ENCODE assay signal across 8 cellular contexts in genomic region chr11:1693327-1694063, GRCh38. TPM values are rescaled to one million over a fixed set of nuclear protein-coding genes. Genes with fewer than 3 reads are reported as not detected.
DNase-seq lines count a peak whose midpoint lies in the region; ATAC-seq and TF ChIP-seq lines count a peak whose summit lies in the region.

No MANE protein-coding gene starts in this region.

- peaks cover 4% of the 10 kb centered on the region for H3K9me3 Mint-ChIP-seq in natural killer cell treated with Interleukin-12 subunit alpha and Interleukin-12 subunit beta and Interleukin-15 and Interleukin-18, amount 100 ng/mL, for 72 hours
- peaks cover 0 to 4% of the 10 kb centered on the region in 2 donors for H3K9me3 Mint-ChIP-seq in stimulated activated naive B cell treated with anti-CD40 and anti-IgM and Interleukin-4, amounts not matched to agents 10 μg/mL and 1 μg/mL and 100 μg/mL, for 72 hours

- TF ChIP-seq POLR2A in GM18505 (IDR thresholded peaks at IDR 0.05; ENCODE audit: borderline replicate concordance, extremely low read depth, insufficient read depth, insufficient read length): no peak

- H3K36me3 Mint-ChIP-seq in natural killer cell treated with Interleukin-12 subunit alpha and Interleukin-12 subunit beta and Interleukin-15 and Interleukin-18, amount 100 ng/mL, for 72 hours: no peaks in the 10 kb centered on the region
- H3K36me3 Mint-ChIP-seq in stimulated activated naive B cell treated with anti-CD40 and anti-IgM and Interleukin-4, amounts not matched to agents 10 μg/mL and 1 μg/mL and 100 μg/mL, for 72 hours: no peaks in the 10 kb centered on the region

- no peaks in the 10 kb centered on the region for H3K9me3 ChIP-seq in HUES48 (ENCODE audit: control insufficient read depth, insufficient read depth, low read length)

- peak overlapping the region; percentile 40 for H3K4me3 Mint-ChIP-seq in natural killer cell treated with Interleukin-12 subunit alpha and Interleukin-12 subunit beta and Interleukin-15 and Interleukin-18, amount 100 ng/mL, for 72 hours
- peak overlapping the region; percentile 74 to 87 for H3K4me3 Mint-ChIP-seq in stimulated activated naive B cell treated with anti-CD40 and anti-IgM and Interleukin-4, amounts not matched to agents 10 μg/mL and 1 μg/mL and 100 μg/mL, for 72 hours

- ATAC-seq in natural killer cell treated with Interleukin-12 subunit alpha and Interleukin-12 subunit beta and Interleukin-15 and Interleukin-18, amount 100 ng/mL, for 72 hours: peak in 1 of 2 donors; percentile 55
- peak; percentile 58 to 67 for ATAC-seq in stimulated activated naive B cell treated with anti-CD40 and anti-IgM and Interleukin-4, amounts not matched to agents 10 μg/mL and 1 μg/mL and 100 μg/mL, for 72 hours (replicated peaks)
- ATAC-seq in GM18505 (IDR thresholded peaks at IDR 0.05; ENCODE audit: unreplicated experiment): no peak

- peak; percentile 54 for DNase-seq in Caki2 (ENCODE audit: low read depth)
- DNase-seq in RKO (ENCODE audit: low spot score): peak; percentile 73
- DNase-seq in activated gamma-delta T cell (lab: John Stamatoyannopoulos, UW): peak; percentile 46
- DNase-seq in fibroblast of the conjunctiva (ENCODE audit: low read depth): peak; percentile 53
- DNase-seq in natural killer cell treated with Interleukin-12 subunit alpha and Interleukin-12 subunit beta and Interleukin-15 and Interleukin-18, amount 100 ng/mL, for 72 hours (ENCODE audit: low spot score): peak; percentile 73
- peak; percentile 57 for DNase-seq in stimulated activated naive B cell treated with anti-CD40 and anti-IgM and Interleukin-4, amounts not matched to agents 10 μg/mL and 1 μg/mL and 100 μg/mL, for 72 hours

- 0 out of 2 replicates have a peak, but pooled peaks cover 5% of the 10 kb centered on the region for H3K4me1 ChIP-seq in HUES48 (ENCODE audit: control insufficient read depth, insufficient read depth, low read length)

- peaks cover 3 to 17% of the 10 kb centered on the region in 2 donors for H3K27me3 Mint-ChIP-seq in natural killer cell treated with Interleukin-12 subunit alpha and Interleukin-12 subunit beta and Interleukin-15 and Interleukin-18, amount 100 ng/mL, for 72 hours
- H3K27me3 Mint-ChIP-seq in stimulated activated naive B cell treated with anti-CD40 and anti-IgM and Interleukin-4, amounts not matched to agents 10 μg/mL and 1 μg/mL and 100 μg/mL, for 72 hours: peaks cover 76 to 87% of the 10 kb centered on the region in 2 donors

- no peak overlapping the region for H3K27ac ChIP-seq in HUES48 (ENCODE audit: low read depth, low read length)

- H3K27ac Mint-ChIP-seq in natural killer cell treated with Interleukin-12 subunit alpha and Interleukin-12 subunit beta and Interleukin-15 and Interleukin-18, amount 100 ng/mL, for 72 hours: peak overlapping the region; percentile 47 to 57
- no peak overlapping the region for H3K27ac Mint-ChIP-seq in stimulated activated naive B cell treated with anti-CD40 and anti-IgM and Interleukin-4, amounts not matched to agents 10 μg/mL and 1 μg/mL and 100 μg/mL, for 72 hours

- peak overlapping the region; percentile 53 for H3K4me3 ChIP-seq in HUES48 (ENCODE audit: low read depth, low read length)

- in situ Hi-C loops in Caki2 (cut with HindIII; ENCODE audit: low pct_unique_long_range_greater_than_20kb, low sequenced_read_pairs): no loop called here

- no peaks in the 10 kb centered on the region for H3K27me3 ChIP-seq in HUES48 (ENCODE audit: control insufficient read depth, insufficient read depth, low read length)

- H3K9ac ChIP-seq in HUES48 (ENCODE audit: low read depth, low read length): no peak overlapping the region

- peaks cover 30 to 41% of the 10 kb centered on the region in 2 donors for H3K4me1 Mint-ChIP-seq in natural killer cell treated with Interleukin-12 subunit alpha and Interleukin-12 subunit beta and Interleukin-15 and Interleukin-18, amount 100 ng/mL, for 72 hours (ENCODE audit: low read depth in 2 of 2)
- peaks cover 9 to 12% of the 10 kb centered on the region in 2 donors for H3K4me1 Mint-ChIP-seq in stimulated activated naive B cell treated with anti-CD40 and anti-IgM and Interleukin-4, amounts not matched to agents 10 μg/mL and 1 μg/mL and 100 μg/mL, for 72 hours

- no peaks in the 10 kb centered on the region for H3K36me3 ChIP-seq in HUES48 (ENCODE audit: control insufficient read depth, insufficient read depth, low read length)

RNA-seq across cellular contexts. Expression of gene KRTAP5-6, which starts 3.5 kb away (rescaled TPM):
- total RNA-seq in Caki2 (2014; rRNA removed; shearing (Covaris generic); ENCODE audit: low replicate concordance): not detected in 2 replicates
- not detected for total RNA-seq in natural killer cell treated with Interleukin-12 subunit alpha and Interleukin-12 subunit beta and Interleukin-15 and Interleukin-18, amount 100 ng/mL, for 72 hours

RNA-seq across cellular contexts. Expression of gene IFITM10, which starts 56.9 kb away (rescaled TPM):
- 0.55 and 2.7 TPM in 2 replicates for total RNA-seq in Caki2 (2014; rRNA removed; shearing (Covaris generic); ENCODE audit: low replicate concordance)
- 1 to 10 TPM; 2.3 to 8.1 TPM for total RNA-seq in natural killer cell treated with Interleukin-12 subunit alpha and Interleukin-12 subunit beta and Interleukin-15 and Interleukin-18, amount 100 ng/mL, for 72 hours
